ENCODE assay signal across 1 cellular context in the genomic region with DNA sequence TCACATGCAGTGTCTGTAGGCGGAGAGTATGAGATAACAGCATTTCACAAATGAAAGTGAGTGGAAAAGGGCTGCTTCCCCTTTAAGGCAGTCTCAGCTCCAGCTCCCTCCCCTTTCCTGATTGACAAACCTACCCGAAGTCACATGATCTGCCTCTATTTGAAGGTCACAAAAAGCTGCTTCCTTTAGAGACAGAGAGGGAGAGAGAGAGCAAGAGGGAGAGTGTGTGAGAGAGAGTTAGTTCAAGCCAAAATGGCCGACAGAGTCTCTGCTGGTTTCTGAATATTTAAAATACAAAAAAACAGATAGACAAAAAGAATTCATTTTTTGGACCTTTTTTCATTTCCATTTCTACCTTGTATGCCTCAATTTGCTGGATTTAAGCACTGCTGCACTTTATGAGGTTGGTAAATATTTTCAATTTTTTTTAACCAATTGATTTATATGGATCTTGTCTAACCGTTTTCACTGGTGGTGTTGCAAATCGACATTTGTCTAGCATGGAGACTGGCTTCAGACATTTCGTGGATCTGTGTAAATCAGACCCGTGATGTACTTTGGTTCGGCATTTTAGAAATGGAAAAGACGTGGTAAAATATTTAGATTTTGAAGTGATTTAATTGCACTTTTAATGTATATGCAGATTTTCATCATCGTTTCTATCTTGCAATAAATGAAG.
TF ChIP-seq lines count a peak whose summit lies in the region.

A gene with protein sequence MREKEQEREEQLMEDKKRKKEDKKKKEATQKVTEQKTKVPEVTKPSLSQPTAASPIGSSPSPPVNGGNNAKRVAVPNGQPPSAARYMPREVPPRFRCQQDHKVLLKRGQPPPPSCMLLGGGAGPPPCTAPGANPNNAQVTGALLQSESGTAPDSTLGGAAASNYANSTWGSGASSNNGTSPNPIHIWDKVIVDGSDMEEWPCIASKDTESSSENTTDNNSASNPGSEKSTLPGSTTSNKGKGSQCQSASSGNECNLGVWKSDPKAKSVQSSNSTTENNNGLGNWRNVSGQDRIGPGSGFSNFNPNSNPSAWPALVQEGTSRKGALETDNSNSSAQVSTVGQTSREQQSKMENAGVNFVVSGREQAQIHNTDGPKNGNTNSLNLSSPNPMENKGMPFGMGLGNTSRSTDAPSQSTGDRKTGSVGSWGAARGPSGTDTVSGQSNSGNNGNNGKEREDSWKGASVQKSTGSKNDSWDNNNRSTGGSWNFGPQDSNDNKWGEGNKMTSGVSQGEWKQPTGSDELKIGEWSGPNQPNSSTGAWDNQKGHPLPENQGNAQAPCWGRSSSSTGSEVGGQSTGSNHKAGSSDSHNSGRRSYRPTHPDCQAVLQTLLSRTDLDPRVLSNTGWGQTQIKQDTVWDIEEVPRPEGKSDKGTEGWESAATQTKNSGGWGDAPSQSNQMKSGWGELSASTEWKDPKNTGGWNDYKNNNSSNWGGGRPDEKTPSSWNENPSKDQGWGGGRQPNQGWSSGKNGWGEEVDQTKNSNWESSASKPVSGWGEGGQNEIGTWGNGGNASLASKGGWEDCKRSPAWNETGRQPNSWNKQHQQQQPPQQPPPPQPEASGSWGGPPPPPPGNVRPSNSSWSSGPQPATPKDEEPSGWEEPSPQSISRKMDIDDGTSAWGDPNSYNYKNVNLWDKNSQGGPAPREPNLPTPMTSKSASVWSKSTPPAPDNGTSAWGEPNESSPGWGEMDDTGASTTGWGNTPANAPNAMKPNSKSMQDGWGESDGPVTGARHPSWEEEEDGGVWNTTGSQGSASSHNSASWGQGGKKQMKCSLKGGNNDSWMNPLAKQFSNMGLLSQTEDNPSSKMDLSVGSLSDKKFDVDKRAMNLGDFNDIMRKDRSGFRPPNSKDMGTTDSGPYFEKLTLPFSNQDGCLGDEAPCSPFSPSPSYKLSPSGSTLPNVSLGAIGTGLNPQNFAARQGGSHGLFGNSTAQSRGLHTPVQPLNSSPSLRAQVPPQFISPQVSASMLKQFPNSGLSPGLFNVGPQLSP (N-terminal part only) (plus strand): TSS at position 188 of the 679 bp plus-strand sequence. CDS start 211 bp downstream, at position 399.

TF ChIP-seq in endothelial cell of umbilical vein, 7 proteins besides CTCF, POLR2A, EP300 and RAD21:
- no peak for TF ChIP-seq FOS (IDR thresholded peaks at IDR 0.05; ENCODE audit: borderline replicate concordance, insufficient read depth, low read length)
- peak; percentile 97 for TF ChIP-seq POLR2AphosphoS5 (IDR thresholded peaks at IDR 0.05; ENCODE audit: insufficient read depth, low read depth, low read length)
- no peak for TF ChIP-seq EZH2 (IDR thresholded peaks at IDR 0.05; ENCODE audit: borderline replicate concordance, low read depth, low read length, severe bottlenecking)
- no peak for TF ChIP-seq MYC (IDR thresholded peaks at IDR 0.05; ENCODE audit: low read depth, low read length)
- peak; percentile 69 for TF ChIP-seq MAX (IDR thresholded peaks at IDR 0.05; ENCODE audit: insufficient read depth, insufficient read length)
- no peak for TF ChIP-seq GATA2 (IDR thresholded peaks at IDR 0.05; ENCODE audit: insufficient read depth, insufficient read length, low read depth, low read length)
- TF ChIP-seq JUN (IDR thresholded peaks at IDR 0.05; ENCODE audit: borderline replicate concordance, insufficient read depth, insufficient read length, low read depth): no peak
TF ChIP-seq in endothelial cell of umbilical vein: peak in this region for 2.
